ENCODE assay signal across 27 cellular contexts in the genomic region with DNA sequence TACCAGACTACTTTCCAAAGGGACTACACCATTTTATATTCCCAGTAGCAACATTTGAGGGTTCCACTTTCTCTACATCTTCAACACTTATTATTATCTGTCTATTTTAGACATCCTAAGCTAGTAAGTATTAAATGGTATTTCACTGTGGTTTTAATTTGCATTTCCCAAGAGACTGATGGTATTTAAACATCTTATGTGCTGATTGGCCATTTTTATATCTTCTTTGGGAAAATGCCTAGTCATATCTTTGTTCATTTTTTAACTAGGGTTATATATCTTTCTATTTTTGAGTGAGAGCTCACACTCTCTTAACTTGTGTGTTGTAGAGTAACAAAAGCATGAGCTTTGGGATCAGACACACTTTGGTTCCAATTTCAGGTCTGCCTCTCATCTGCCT.
"Had no signal": no experiment of that assay in that cellular context is flagged by ENCODE, and none has a peak within 500 bp of the region (broad histone marks: within the 10 kb centered on the region; RNA-seq: fewer than 3 reads in every experiment).

No MANE protein-coding gene starts in this region.

- H3K4me3 ChIP-seq: coronary artery, esophagus squamous epithelium, gastroesophageal sphincter, heart left ventricle, left lung, neural progenitor cell, prostate gland, sigmoid colon, skin epidermis, spleen, thoracic aorta, tibial nerve, upper lobe of left lung had no signal

- FAIRE-seq: endometrium, islet of Langerhans, urothelium cell line had no signal

- H2AFZ ChIP-seq: neural progenitor cell had no signal

- H3K4me2 ChIP-seq: neural progenitor cell had no signal

- DNase-seq: effector memory CD8-positive, alpha-beta T cell; esophagus squamous epithelium; foreskin keratinocyte; heart left ventricle; hippocampal formation; left cardiac atrium; left lung; mesenchymal stem cell; naive thymus-derived CD4-positive, alpha-beta T cell; right cardiac atrium; sigmoid colon; spleen; stimulated activated CD4-positive, alpha-beta T cell treated with anti-CD3 and anti-CD28 coated beads, Interleukin-4, amount 100 ng/mL, for 4 hours; stimulated activated naive CD8-positive, alpha-beta T cell treated with anti-CD3 and anti-CD28 coated beads, Interleukin-15, Interleukin-2, amounts not matched to agents 100 U/mL and 50 U/mL, for 24 hours; substantia nigra; upper lobe of left lung had no signal

- H3K27ac ChIP-seq: coronary artery, esophagus squamous epithelium, foreskin keratinocyte, gastroesophageal sphincter, heart left ventricle, left lung, neural progenitor cell, prostate gland, sigmoid colon, skin epidermis, spleen, thoracic aorta, tibial nerve, upper lobe of left lung had no signal

- ATAC-seq: effector memory CD8-positive, alpha-beta T cell; foreskin keratinocyte; gastroesophageal sphincter; heart left ventricle; left cardiac atrium; left lung; naive thymus-derived CD4-positive, alpha-beta T cell; right cardiac atrium; stimulated activated memory B cell treated with anti-CD40 and anti-IgM and Interleukin-4, amounts not matched to agents 10 μg/mL and 1 μg/mL and 100 μg/mL, for 72 hours; stimulated activated naive CD8-positive, alpha-beta T cell treated with anti-CD3 and anti-CD28 coated beads, Interleukin-15, Interleukin-2, amounts not matched to agents 100 U/mL and 50 U/mL, for 24 hours had no signal

- H3K9ac ChIP-seq: neural progenitor cell had no signal

- H3K36me3 ChIP-seq: neural progenitor cell, prostate gland, thoracic aorta had no signal

- H3K9me3 ChIP-seq: esophagus squamous epithelium, gastroesophageal sphincter, heart left ventricle, left lung, prostate gland, sigmoid colon, spleen, thoracic aorta, tibial nerve, upper lobe of left lung had no signal

- H3K4me1 ChIP-seq: esophagus squamous epithelium, foreskin keratinocyte, left lung, neural progenitor cell, prostate gland, sigmoid colon, spleen, upper lobe of left lung had no signal

- H3K27me3 ChIP-seq: esophagus squamous epithelium, foreskin keratinocyte, gastroesophageal sphincter, heart left ventricle, left lung, sigmoid colon, spleen, tibial nerve, upper lobe of left lung had no signal
